ENCODE assay signal across 16 cellular contexts in genomic region chr10:124601431-124602120, GRCh38.
DNase-seq lines count a peak whose midpoint lies in the region; ATAC-seq and TF ChIP-seq lines count a peak whose summit lies in the region.
"Had no signal": no experiment of that assay in that cellular context is flagged by ENCODE, and none has a peak within 500 bp of the region (broad histone marks: within the 10 kb centered on the region; RNA-seq: fewer than 3 reads in every experiment).

No MANE protein-coding gene starts in this region.

- no peak overlapping the region for H3K27ac Mint-ChIP-seq in central memory CD8-positive, alpha-beta T cell (ENCODE audit: low read depth)
- peak overlapping the region; percentile 70 for H3K27ac Mint-ChIP-seq in stimulated activated naive B cell treated with anti-CD40 and anti-IgM and Interleukin-4, amounts not matched to agents 10 μg/mL and 1 μg/mL and 100 μg/mL, for 72 hours
- H3K27ac Mint-ChIP-seq: activated CD4-positive, alpha-beta memory T cell treated with anti-CD3 and anti-CD28 coated beads, Interleukin-2, amount 10 ng/mL, durations not matched to agents 7 days and 5 days; activated T-helper 2 cell treated with anti-CD3 and anti-CD28 coated beads, Interferon-gamma antibody, Interleukin-2, Interleukin-4, amounts not matched to agents 10 μg/mL and 5 μg/mL and 100 μg/mL, durations not matched to agents 14 hours and 24 hours and 36 hours had no signal

- no peaks in the 10 kb centered on the region for H3K4me1 ChIP-seq in right atrium auricular region
- H3K4me1 ChIP-seq: ascending aorta had no signal

- no peak overlapping the region for H3K4me3 Mint-ChIP-seq in central memory CD8-positive, alpha-beta T cell
- H3K4me3 Mint-ChIP-seq in stimulated activated naive B cell treated with anti-CD40 and anti-IgM and Interleukin-4, amounts not matched to agents 10 μg/mL and 1 μg/mL and 100 μg/mL, for 72 hours: peak overlapping the region; percentile 57 to 72
- H3K4me3 Mint-ChIP-seq: activated CD4-positive, alpha-beta memory T cell treated with anti-CD3 and anti-CD28 coated beads, Interleukin-2, amount 10 ng/mL, durations not matched to agents 7 days and 5 days had no signal

- ATAC-seq in Right ventricle myocardium superior (ENCODE audit: poor library complexity): no peak
- ATAC-seq in HG03108 (IDR thresholded peaks at IDR 0.05; ENCODE audit: unreplicated experiment): peak; percentile 43
- peak; percentile 44 for ATAC-seq in central memory CD8-positive, alpha-beta T cell (replicated peaks; ENCODE audit: extremely low read depth, poor library complexity, severe bottlenecking)
- peak; percentile 84 to 88 for ATAC-seq in stimulated activated naive B cell treated with anti-CD40 and anti-IgM and Interleukin-4, amounts not matched to agents 10 μg/mL and 1 μg/mL and 100 μg/mL, for 72 hours (replicated peaks)

- TF ChIP-seq CTCF in right atrium auricular region (IDR thresholded peaks at IDR 0.05): no peak

- DNase-seq in Right ventricle myocardium superior (peak; percentile 22), right atrium auricular region (ENCODE audit: low spot score) (no peak), pons (ENCODE audit: low spot score) (no peak), NCI-H82 treated with DMSO at 0.1 percent for 48 hours (lab: John Stamatoyannopoulos, UW; ENCODE audit: unreplicated experiment) (no peak)
- DNase-seq in central memory CD8-positive, alpha-beta T cell (ENCODE audit: low spot score in 2 of 2): no peak
- DNase-seq in stimulated activated naive B cell treated with anti-CD40 and anti-IgM and Interleukin-4, amounts not matched to agents 10 μg/mL and 1 μg/mL and 100 μg/mL, for 72 hours: peak; percentile 80
- no peak for DNase-seq in activated effector memory CD4-positive, alpha-beta T cell treated with Interleukin-2 at 50 U/mL for 16 hours
- DNase-seq: activated CD4-positive, alpha-beta memory T cell treated with anti-CD3 and anti-CD28 coated beads, Interleukin-2, amount 10 ng/mL, durations not matched to agents 7 days and 5 days; IMR-90; mammary epithelial cell; NCI-H1436; T-helper 9 cell had no signal

- H3K4me1 Mint-ChIP-seq in central memory CD8-positive, alpha-beta T cell: peaks cover 16% of the 10 kb centered on the region
- H3K4me1 Mint-ChIP-seq in stimulated activated naive B cell treated with anti-CD40 and anti-IgM and Interleukin-4, amounts not matched to agents 10 μg/mL and 1 μg/mL and 100 μg/mL, for 72 hours: peaks cover 75 to 100% of the 10 kb centered on the region in 2 donors
- H3K4me1 Mint-ChIP-seq: activated CD4-positive, alpha-beta memory T cell treated with anti-CD3 and anti-CD28 coated beads, Interleukin-2, amount 10 ng/mL, durations not matched to agents 7 days and 5 days had no signal

- intact Hi-C loops in Right ventricle myocardium superior (cut with DNase I): no loop called here

- H3K36me3 ChIP-seq in right atrium auricular region: no peaks in the 10 kb centered on the region
- H3K36me3 ChIP-seq: ascending aorta had no signal

- no peaks in the 10 kb centered on the region for H3K9me3 Mint-ChIP-seq in central memory CD8-positive, alpha-beta T cell
- no peaks in the 10 kb centered on the region for H3K9me3 Mint-ChIP-seq in stimulated activated naive B cell treated with anti-CD40 and anti-IgM and Interleukin-4, amounts not matched to agents 10 μg/mL and 1 μg/mL and 100 μg/mL, for 72 hours
- H3K9me3 Mint-ChIP-seq: activated CD4-positive, alpha-beta memory T cell treated with anti-CD3 and anti-CD28 coated beads, Interleukin-2, amount 10 ng/mL, durations not matched to agents 7 days and 5 days; activated T-helper 2 cell treated with anti-CD3 and anti-CD28 coated beads, Interferon-gamma antibody, Interleukin-2, Interleukin-4, amounts not matched to agents 10 μg/mL and 5 μg/mL and 100 μg/mL, durations not matched to agents 14 hours and 24 hours and 36 hours had no signal

- H3K36me3 Mint-ChIP-seq in central memory CD8-positive, alpha-beta T cell (ENCODE audit: insufficient read depth): peaks cover 16% of the 10 kb centered on the region
- H3K36me3 Mint-ChIP-seq in stimulated activated naive B cell treated with anti-CD40 and anti-IgM and Interleukin-4, amounts not matched to agents 10 μg/mL and 1 μg/mL and 100 μg/mL, for 72 hours: peaks cover 7% of the 10 kb centered on the region in 2 donors

- no peak overlapping the region for H3K27ac ChIP-seq in right atrium auricular region
- H3K27ac ChIP-seq: ascending aorta had no signal

- no peaks in the 10 kb centered on the region for H3K9me3 ChIP-seq in right atrium auricular region
- H3K9me3 ChIP-seq: ascending aorta had no signal

- no peaks in the 10 kb centered on the region for H3K27me3 ChIP-seq in right atrium auricular region
- H3K27me3 ChIP-seq: ascending aorta, dorsolateral prefrontal cortex had no signal

- no peaks in the 10 kb centered on the region for H3K27me3 Mint-ChIP-seq in central memory CD8-positive, alpha-beta T cell
- H3K27me3 Mint-ChIP-seq in stimulated activated naive B cell treated with anti-CD40 and anti-IgM and Interleukin-4, amounts not matched to agents 10 μg/mL and 1 μg/mL and 100 μg/mL, for 72 hours: no peaks in the 10 kb centered on the region
- H3K27me3 Mint-ChIP-seq: activated CD4-positive, alpha-beta memory T cell treated with anti-CD3 and anti-CD28 coated beads, Interleukin-2, amount 10 ng/mL, durations not matched to agents 7 days and 5 days had no signal

- no peak overlapping the region for H3K4me3 ChIP-seq in right atrium auricular region
- H3K4me3 ChIP-seq: ascending aorta, dorsolateral prefrontal cortex had no signal

Comparison
In these comparisons a context has a peak if more than half of its experiments do, and no peak if none do; other contexts are left out.
1. DNase-seq: peak in Right ventricle myocardium superior (single experiment) and stimulated activated naive B cell treated with anti-CD40 and anti-IgM and Interleukin-4, amounts not matched to agents 10 μg/mL and 1 μg/mL and 100 μg/mL, for 72 hours (single experiment); none in right atrium auricular region (single experiment), central memory CD8-positive, alpha-beta T cell (0 of 2), pons (single experiment), NCI-H82 treated with DMSO at 0.1 percent for 48 hours (single experiment) and activated effector memory CD4-positive, alpha-beta T cell treated with Interleukin-2 at 50 U/mL for 16 hours (single experiment).